Comparison of ENCODE assay signal across 27 cellular contexts in genomic region chr15:58296276-58296675, GRCh38.
"Had no signal": no experiment of that assay in that cellular context is flagged by ENCODE, and none has a peak within 500 bp of the region (broad histone marks: within the 10 kb centered on the region; RNA-seq: fewer than 3 reads in every experiment).

No MANE protein-coding gene starts in this region.

- FAIRE-seq: islet of Langerhans, kidney had no signal

- H3K4me1 ChIP-seq: lower lobe of right lung, right atrium auricular region, stomach, testis, transverse colon, upper lobe of left lung, vagina had no signal

- ATAC-seq: left colon; left lung; lower lobe of right lung; naive thymus-derived CD8-positive, alpha-beta T cell; sciatic nerve; stimulated activated naive B cell treated with anti-CD40 and anti-IgM and Interleukin-4, amounts not matched to agents 10 μg/mL and 1 μg/mL and 100 μg/mL, for 72 hours; stimulated activated naive CD8-positive, alpha-beta T cell treated with anti-CD3 and anti-CD28 coated beads, Interleukin-15, Interleukin-2, amounts not matched to agents 100 U/mL and 50 U/mL, for 24 hours had no signal

- DNase-seq: hypothalamus; immature natural killer cell; kidney; left colon; left lung; lower lobe of right lung; mammary epithelial cell; mesenchymal stem cell; naive thymus-derived CD8-positive, alpha-beta T cell; ovary; stimulated activated CD4-positive, alpha-beta T cell treated with anti-CD3 and anti-CD28 coated beads, Interleukin-12 subunit alpha, Interleukin-12 subunit beta, amount 100 ng/mL, for 4 hours; stimulated activated CD4-positive, alpha-beta T cell treated with anti-CD3 and anti-CD28 coated beads, Interleukin-15, amount 100 ng/mL, for 24 hours; stimulated activated CD4-positive, alpha-beta T cell treated with anti-CD3 and anti-CD28 coated beads, Interleukin-2, amount 100 ng/mL, for 24 hours; stimulated activated CD4-positive, alpha-beta T cell treated with anti-CD3 and anti-CD28 coated beads, Interleukin-4, amount 100 ng/mL, for 1 hour; stimulated activated naive B cell treated with anti-CD40 and anti-IgM and Interleukin-4, amounts not matched to agents 10 μg/mL and 1 μg/mL and 100 μg/mL, for 72 hours; stimulated activated naive CD8-positive, alpha-beta T cell treated with anti-CD3 and anti-CD28 coated beads, Interleukin-15, Interleukin-2, amounts not matched to agents 100 U/mL and 50 U/mL, for 24 hours; stomach; testis; thyroid gland; transverse colon; upper lobe of left lung had no signal

- H3K4me3 ChIP-seq: left lung, lower lobe of right lung, ovary, right atrium auricular region, skin epidermis, stomach, testis, thyroid gland, transverse colon, upper lobe of left lung, vagina had no signal

- H3K36me3 ChIP-seq: left lung, lower lobe of right lung, ovary, right atrium auricular region, stomach, thyroid gland, transverse colon, upper lobe of left lung, vagina had no signal

- H3K27me3 Mint-ChIP-seq: progenitor cell of endocrine pancreas had no signal

- H3K27me3 ChIP-seq: left lung, ovary, right atrium auricular region, stomach, testis, thyroid gland, transverse colon, upper lobe of left lung, vagina had no signal

- H3K4me3 Mint-ChIP-seq: immature natural killer cell; naive thymus-derived CD8-positive, alpha-beta T cell; stimulated activated naive B cell treated with anti-CD40 and anti-IgM and Interleukin-4, amounts not matched to agents 10 μg/mL and 1 μg/mL and 100 μg/mL, for 72 hours had no signal

- H3K9me3 ChIP-seq: lower lobe of right lung, ovary, testis, thyroid gland, transverse colon, vagina had no signal

- H3K4me1 Mint-ChIP-seq: stimulated activated naive B cell treated with anti-CD40 and anti-IgM and Interleukin-4, amounts not matched to agents 10 μg/mL and 1 μg/mL and 100 μg/mL, for 72 hours had no signal

- H3K27ac Mint-ChIP-seq: immature natural killer cell; naive thymus-derived CD8-positive, alpha-beta T cell; progenitor cell of endocrine pancreas; stimulated activated naive B cell treated with anti-CD40 and anti-IgM and Interleukin-4, amounts not matched to agents 10 μg/mL and 1 μg/mL and 100 μg/mL, for 72 hours had no signal

- H3K27ac ChIP-seq: left lung, lower lobe of right lung, ovary, right atrium auricular region, skin epidermis, stomach, testis, thyroid gland, transverse colon, upper lobe of left lung, vagina had no signal
